Comparison of ENCODE assay signal across 24 cellular contexts in the genomic region with DNA sequence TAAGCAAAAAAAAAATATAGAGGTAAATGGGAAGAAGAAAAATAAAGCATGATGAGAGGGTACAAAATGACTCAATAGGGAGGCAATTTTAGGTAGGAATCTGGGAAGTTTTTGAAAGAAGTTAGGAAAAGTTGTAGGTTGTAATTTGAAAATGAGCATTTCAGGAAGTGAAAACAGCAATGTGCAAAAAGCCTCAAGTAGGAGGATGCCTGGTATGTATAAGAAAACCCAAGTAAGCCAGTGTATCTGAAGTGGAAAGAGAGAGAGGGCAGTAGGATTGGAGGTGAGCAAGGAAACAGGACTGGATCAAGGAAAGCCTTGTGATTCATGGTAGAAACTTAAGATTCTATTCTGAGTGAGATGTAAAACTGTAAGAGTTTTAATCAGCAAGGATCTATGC.
DNase-seq lines count a peak whose midpoint lies in the region; ATAC-seq and TF ChIP-seq lines count a peak whose summit lies in the region.
"Had no signal": no experiment of that assay in that cellular context is flagged by ENCODE, and none has a peak within 500 bp of the region (broad histone marks: within the 10 kb centered on the region; RNA-seq: fewer than 3 reads in every experiment).

No MANE protein-coding gene starts in this region.

- H3K27ac Mint-ChIP-seq in activated CD4-positive, alpha-beta memory T cell treated with anti-CD3 and anti-CD28 coated beads, Interleukin-2, amount 10 ng/mL, durations not matched to agents 7 days and 5 days = no peak overlapping the region
- H3K27ac Mint-ChIP-seq: CD4-positive, alpha-beta T cell; H9; HFFc6; T-helper 17 cell had no signal

- peaks cover 24 to 57% (median 40%) of the 10 kb centered on the region in 10 experiments for H3K4me1 ChIP-seq in BLaER1 treated with 17β-estradiol and CSF1 and Interleukin-3, amounts not matched to agents 10 nM and 100 nM
- peaks cover 20% of the 10 kb centered on the region for H3K4me1 ChIP-seq in Loucy (ENCODE audit: insufficient read depth, low read length, poor library complexity, severe bottlenecking)

- H3K4me2 ChIP-seq in BLaER1 treated with 17β-estradiol and CSF1 and Interleukin-3, amounts not matched to agents 10 nM and 100 nM = peak overlapping the region; percentile 49 to 69 (median 58)
- peak overlapping the region; percentile 5 for H3K4me2 ChIP-seq in Loucy (ENCODE audit: low read depth, low read length, poor library complexity, severe bottlenecking)

- H3K9ac ChIP-seq in BLaER1 treated with 17β-estradiol and CSF1 and Interleukin-3, amounts not matched to agents 10 nM and 100 nM = peak overlapping the region in 3 of 11 experiments; percentile 2 to 60 (median 18); a peak in 2 of 22 replicates
- no peak overlapping the region for H3K9ac ChIP-seq in Loucy (ENCODE audit: low read depth, low read length, poor library complexity, severe bottlenecking)
- H3K9ac ChIP-seq: GM23248 had no signal

- H4K20me1 ChIP-seq in BLaER1 treated with 17β-estradiol and CSF1 and Interleukin-3, amounts not matched to agents 10 nM and 100 nM = no peaks in the 10 kb centered on the region
- no peaks in the 10 kb centered on the region for H4K20me1 ChIP-seq in Loucy (ENCODE audit: insufficient read depth, low read length, poor library complexity, severe bottlenecking)

- no peaks in the 10 kb centered on the region for H3K9me2 ChIP-seq in Loucy (replicated peaks; ENCODE audit: low read depth, low read length)

- H3K27ac ChIP-seq in BLaER1 treated with 17β-estradiol and CSF1 and Interleukin-3, amounts not matched to agents 10 nM and 100 nM = peak overlapping the region in 8 of 11 experiments; percentile 49 to 95 (median 70); a peak in 16 of 22 replicates
- H3K27ac ChIP-seq: GM23248, SK-N-MC had no signal

- H3K27me3 ChIP-seq in BLaER1 treated with 17β-estradiol and CSF1 and Interleukin-3, amounts not matched to agents 10 nM and 100 nM = peaks cover 0 to 76% (median 0%) of the 10 kb centered on the region in 11 experiments; a peak in 4 of 22 replicates
- no peaks in the 10 kb centered on the region for H3K27me3 ChIP-seq in Loucy (ENCODE audit: insufficient read depth, low read length, poor library complexity, severe bottlenecking)

- no peaks in the 10 kb centered on the region for H3K79me2 ChIP-seq in Loucy (ENCODE audit: insufficient read depth, low read length)

- no peak overlapping the region for H3K4me3 Mint-ChIP-seq in activated CD4-positive, alpha-beta memory T cell treated with anti-CD3 and anti-CD28 coated beads, Interleukin-2, amount 10 ng/mL, durations not matched to agents 7 days and 5 days
- H3K4me3 Mint-ChIP-seq: CD4-positive, alpha-beta T cell; H9; HFFc6; T-helper 17 cell had no signal

- no peaks in the 10 kb centered on the region for H3K9me3 Mint-ChIP-seq in activated CD4-positive, alpha-beta memory T cell treated with anti-CD3 and anti-CD28 coated beads, Interleukin-2, amount 10 ng/mL, durations not matched to agents 7 days and 5 days
- H3K9me3 Mint-ChIP-seq: CD4-positive, alpha-beta T cell had no signal

- ATAC-seq in GM19351 (IDR thresholded peaks at IDR 0.05; ENCODE audit: unreplicated experiment) = peak; percentile 38
- no peak for ATAC-seq in GM19324 (IDR thresholded peaks at IDR 0.05; ENCODE audit: low FRiP score, unreplicated experiment)
- ATAC-seq: T-helper 17 cell had no signal

- no peaks in the 10 kb centered on the region for H3K36me3 Mint-ChIP-seq in activated CD4-positive, alpha-beta memory T cell treated with anti-CD3 and anti-CD28 coated beads, Interleukin-2, amount 10 ng/mL, durations not matched to agents 7 days and 5 days (ENCODE audit: low read depth)

- H3K36me3 ChIP-seq in BLaER1 treated with 17β-estradiol and CSF1 and Interleukin-3, amounts not matched to agents 10 nM and 100 nM = no peaks in the 10 kb centered on the region
- no peaks in the 10 kb centered on the region for H3K36me3 ChIP-seq in Loucy (ENCODE audit: insufficient read depth, low read length)

- H3F3A ChIP-seq in Loucy (ENCODE audit: low read depth) = no peaks in the 10 kb centered on the region

- peaks cover 22 to 56% (median 46%) of the 10 kb centered on the region in 11 experiments for H3K9me3 ChIP-seq in BLaER1 treated with 17β-estradiol and CSF1 and Interleukin-3, amounts not matched to agents 10 nM and 100 nM (replicated peaks in 1 of 11)
- H3K9me3 ChIP-seq in Loucy (ENCODE audit: insufficient read depth, low read depth, low read length) = no peaks in the 10 kb centered on the region

- peak overlapping the region; percentile 42; the same call in 1 of the 2 replicates for H2AFZ ChIP-seq in Loucy (ENCODE audit: low read length)
- H2AFZ ChIP-seq: GM23248 had no signal

- POLR2A ChIA-PET in activated CD4-positive, alpha-beta memory T cell treated with anti-CD3 and anti-CD28 coated beads, Interleukin-2, amount 10 ng/mL, durations not matched to agents 7 days and 5 days (lab: Charles Lee) = no interaction called here

- H3K27me3 Mint-ChIP-seq in activated CD4-positive, alpha-beta memory T cell treated with anti-CD3 and anti-CD28 coated beads, Interleukin-2, amount 10 ng/mL, durations not matched to agents 7 days and 5 days = no peaks in the 10 kb centered on the region
- H3K27me3 Mint-ChIP-seq: CD4-positive, alpha-beta T cell; T-helper 17 cell had no signal

- no peaks in the 10 kb centered on the region for H3K4me1 Mint-ChIP-seq in activated CD4-positive, alpha-beta memory T cell treated with anti-CD3 and anti-CD28 coated beads, Interleukin-2, amount 10 ng/mL, durations not matched to agents 7 days and 5 days
- H3K4me1 Mint-ChIP-seq: H9, T-helper 17 cell had no signal

- CTCF ChIA-PET in activated CD4-positive, alpha-beta memory T cell treated with anti-CD3 and anti-CD28 coated beads, Interleukin-2, amount 10 ng/mL, durations not matched to agents 7 days and 5 days (lab: Charles Lee) = no interaction called here

- TF ChIP-seq CTCF in Loucy (conservative IDR thresholded peaks at IDR 0.05; ENCODE audit: low read length) = no peak

- H3K4me3 ChIP-seq in BLaER1 treated with 17β-estradiol and CSF1 and Interleukin-3, amounts not matched to agents 10 nM and 100 nM = no peak overlapping the region; a peak in 1 of 20 replicates
- no peak overlapping the region for H3K4me3 ChIP-seq in Loucy (ENCODE audit: low read length, poor library complexity, severe bottlenecking)
- H3K4me3 ChIP-seq: GM23248, SK-N-MC had no signal

- peak; percentile 11 for DNase-seq in NOMO-1 treated with dmso at 0.1 percent for 144 hours (lab: John Stamatoyannopoulos, UW; ENCODE audit: unreplicated experiment)
- no peak for DNase-seq in activated CD4-positive, alpha-beta memory T cell treated with anti-CD3 and anti-CD28 coated beads, Interleukin-2, amount 10 ng/mL, durations not matched to agents 7 days and 5 days
- DNase-seq in NCI-H187 treated with DMSO at 0.1 percent for 48 hours (lab: John Stamatoyannopoulos, UW) = no peak
- no peak for DNase-seq in dermis blood vessel endothelial cell
- DNase-seq: CD4-positive, alpha-beta T cell; COR-L47; DMS79 treated with DMSO at 0.1 percent for 48 hours; GM23248; H9; HFFc6; KG1; NCI-H1417; NCI-H187; NCI-H510A; NCI-H748 treated with DMSO at 0.1 percent for 48 hours; NK-92 treated with Interleukin-12 subunit alpha and Interleukin-12 subunit beta, amount 100 ng/mL, for 24 hours; Right ventricle myocardium superior; SW 1271; T-helper 17 cell had no signal
